Comparison of ENCODE assay signal across 8 cellular contexts in the genomic region with DNA sequence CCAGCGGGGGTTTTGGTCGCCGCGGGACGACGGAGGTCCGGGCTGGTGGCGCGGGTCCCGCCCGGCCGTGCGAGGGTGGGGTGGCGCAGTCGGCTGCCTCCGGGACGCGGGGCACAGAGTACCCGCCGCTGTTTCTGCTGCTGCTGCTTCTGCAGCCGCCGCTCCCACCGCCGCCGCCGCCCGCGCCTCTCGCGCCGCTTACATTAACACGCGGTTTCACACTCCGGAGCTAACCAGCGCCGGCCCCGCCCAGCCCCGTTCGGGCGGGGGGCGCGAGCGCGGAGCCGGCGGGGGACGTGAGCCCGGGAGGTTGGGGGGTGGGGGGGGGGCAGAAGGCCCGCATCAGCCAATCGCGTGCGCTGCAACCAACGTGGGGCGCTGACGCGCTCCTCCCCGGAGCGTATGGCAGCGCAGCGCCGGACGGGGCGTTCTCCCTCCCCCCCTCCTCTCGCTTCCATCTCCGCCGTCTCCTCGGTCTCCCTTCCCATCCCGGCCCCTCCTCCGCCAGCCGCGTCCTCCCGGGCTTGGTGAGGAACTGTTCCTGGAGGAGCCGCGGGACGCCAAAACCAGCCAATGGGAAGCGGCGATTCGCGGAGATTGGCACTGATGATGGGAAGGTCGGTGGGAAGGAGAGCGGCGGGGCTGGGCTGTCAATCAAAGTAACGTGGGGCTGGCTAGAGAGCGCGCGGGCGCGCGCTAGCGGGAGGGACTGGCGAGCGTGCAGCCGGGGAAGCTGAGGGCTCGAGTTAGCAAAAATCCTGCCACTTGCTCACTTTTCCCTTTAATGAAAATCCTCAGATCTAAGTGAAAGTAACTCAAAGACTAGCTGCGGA. TPM values are rescaled to one million over a fixed set of nuclear protein-coding genes. Genes with fewer than 3 reads are reported as not detected.
DNase-seq lines count a peak whose midpoint lies in the region; ATAC-seq and TF ChIP-seq lines count a peak whose summit lies in the region.

A gene (minus strand): TSS at position 205 of the 833 bp plus-strand sequence. CDS start 1,307 bp downstream, outside the sequence.

- ATAC-seq in GM21360 (IDR thresholded peaks at IDR 0.05; ENCODE audit: unreplicated experiment) = peak; percentile 81
- peak; percentile 82 to 84 for ATAC-seq in activated T-cell treated with anti-CD3 and anti-CD28 coated beads, Interleukin-2, amount 50 U/mL, for 4 hours

- H3K4me3 ChIP-seq in epithelial cell of proximal tubule (ENCODE audit: low read depth, low read length) (peak within 1 kb of the TSS; percentile 85), mononuclear cell (ENCODE audit: low read length) (peak within 1 kb of the TSS; percentile 73)

- peaks cover 0 to 1% of the 10 kb centered on the region in 2 donors for H3K36me3 Mint-ChIP-seq in CD14-positive monocyte
- no peaks in the 10 kb centered on the region for H3K36me3 Mint-ChIP-seq in activated T-cell treated with anti-CD3 and anti-CD28 coated beads, Interleukin-2, amount 50 U/mL, for 4 hours (ENCODE audit: insufficient read depth)

- H3K9me3 ChIP-seq in mononuclear cell (ENCODE audit: low read depth, low read length) = no peaks in the 10 kb centered on the region

- peaks cover 26% of the 10 kb centered on the region for H3K27me3 ChIP-seq in mononuclear cell (ENCODE audit: insufficient read depth, low read length)

- peaks cover 9% of the 10 kb centered on the region for H3K4me1 Mint-ChIP-seq in CD14-positive monocyte
- peaks cover 12% of the 10 kb centered on the region for H3K4me1 Mint-ChIP-seq in activated T-cell treated with anti-CD3 and anti-CD28 coated beads, Interleukin-2, amount 50 U/mL, for 4 hours (ENCODE audit: low read depth)

- DNase-seq in CD14-positive monocyte (ENCODE audit: low spot score) (peak; percentile 88), HT-29 (ENCODE audit: low spot score) (peak; percentile 99), NOMO-1 treated with DMSO at 0.1 percent for 48 hours (lab: John Stamatoyannopoulos, UW; ENCODE audit: unreplicated experiment) (peak; percentile 58), epithelial cell of proximal tubule (ENCODE audit: low read depth) (peak; percentile 85)
- DNase-seq in activated T-cell treated with anti-CD3 and anti-CD28 coated beads, Interleukin-2, amount 50 U/mL, for 4 hours = peak; percentile 73
- DNase-seq in stimulated activated CD8-positive, alpha-beta memory T cell treated with anti-CD3 and anti-CD28 coated beads, Interleukin-2, amount 100 ng/mL, for 1 hour (ENCODE audit: low read depth in 2 of 2) = peak; percentile 60 to 64

- peaks cover 31 to 52% (median 41%) of the 10 kb centered on the region in 3 donors for H3K27me3 Mint-ChIP-seq in CD14-positive monocyte (ENCODE audit: low read depth in 3 of 3)
- peaks cover 11% of the 10 kb centered on the region for H3K27me3 Mint-ChIP-seq in activated T-cell treated with anti-CD3 and anti-CD28 coated beads, Interleukin-2, amount 50 U/mL, for 4 hours (ENCODE audit: low read depth)

- TF ChIP-seq CTCF in CD14-positive monocyte (IDR thresholded peaks at IDR 0.05) (no peak), epithelial cell of proximal tubule (conservative IDR thresholded peaks at IDR 0.05; ENCODE audit: low read depth, low read length) (no peak)

- peak within 1 kb of the TSS; percentile 93 to 99 for H3K4me3 Mint-ChIP-seq in CD14-positive monocyte
- peak within 1 kb of the TSS; percentile 83 for H3K4me3 Mint-ChIP-seq in activated T-cell treated with anti-CD3 and anti-CD28 coated beads, Interleukin-2, amount 50 U/mL, for 4 hours

- peaks cover 23% of the 10 kb centered on the region for H3K4me1 ChIP-seq in mononuclear cell (ENCODE audit: insufficient read depth, low read length)

- H3K9me3 Mint-ChIP-seq in CD14-positive monocyte = peaks cover 0 to 4% (median 2%) of the 10 kb centered on the region in 7 donors
- H3K9me3 Mint-ChIP-seq in activated T-cell treated with anti-CD3 and anti-CD28 coated beads, Interleukin-2, amount 50 U/mL, for 4 hours = no peaks in the 10 kb centered on the region

- intact Hi-C loops in CD14-positive monocyte (cut with micrococcal nuclease) = no loop called here

- peak within 1 kb of the TSS; percentile 63 to 93 (median 88) for H3K27ac Mint-ChIP-seq in CD14-positive monocyte

RNA-seq across cellular contexts. Expression of the gene that starts here (rescaled TPM):
- polyA plus RNA-seq in CD14-positive monocyte = 1 to 10 TPM in 1 of 2 donors, under 1 TPM in 1; 0.46 to 2.5 TPM
- 79.0 and 82.1 TPM in 2 replicates for total RNA-seq in HT-29 (2014; rRNA removed; shearing (Covaris generic))
- total RNA-seq in activated T-cell treated with anti-CD3 and anti-CD28 coated beads, Interleukin-2, amount 50 U/mL, for 4 hours = under 1 TPM; 0.35 to 0.55 (median 0.49) TPM
- total RNA-seq in epithelial cell of proximal tubule (90.9 and 124 TPM in 2 replicates), mononuclear cell (27.2 TPM)

Comparison
In these comparisons a context has a peak if more than half of its experiments do, and no peak if none do; other contexts are left out.
1. Peak in every context shown above with its lines: DNase-seq, ATAC-seq and H3K4me3 ChIP-seq.
2. RNA of the gene that starts here (total RNA-seq): 90.9 to 124 TPM in epithelial cell of proximal tubule, 79.0 to 82.1 TPM in HT-29 and 27.2 TPM in mononuclear cell (single experiment); 0.35 to 0.55 TPM in activated T-cell treated with anti-CD3 and anti-CD28 coated beads, Interleukin-2, amount 50 U/mL, for 4 hours; every median in the first group is over 10 times any median in the second.
3. Peak in DNase-seq and ATAC-seq in activated T-cell treated with anti-CD3 and anti-CD28 coated beads, Interleukin-2, amount 50 U/mL, for 4 hours; RNA of the gene not detected or under 1 TPM.